ENCODE assay signal across 19 cellular contexts in the genomic region with DNA sequence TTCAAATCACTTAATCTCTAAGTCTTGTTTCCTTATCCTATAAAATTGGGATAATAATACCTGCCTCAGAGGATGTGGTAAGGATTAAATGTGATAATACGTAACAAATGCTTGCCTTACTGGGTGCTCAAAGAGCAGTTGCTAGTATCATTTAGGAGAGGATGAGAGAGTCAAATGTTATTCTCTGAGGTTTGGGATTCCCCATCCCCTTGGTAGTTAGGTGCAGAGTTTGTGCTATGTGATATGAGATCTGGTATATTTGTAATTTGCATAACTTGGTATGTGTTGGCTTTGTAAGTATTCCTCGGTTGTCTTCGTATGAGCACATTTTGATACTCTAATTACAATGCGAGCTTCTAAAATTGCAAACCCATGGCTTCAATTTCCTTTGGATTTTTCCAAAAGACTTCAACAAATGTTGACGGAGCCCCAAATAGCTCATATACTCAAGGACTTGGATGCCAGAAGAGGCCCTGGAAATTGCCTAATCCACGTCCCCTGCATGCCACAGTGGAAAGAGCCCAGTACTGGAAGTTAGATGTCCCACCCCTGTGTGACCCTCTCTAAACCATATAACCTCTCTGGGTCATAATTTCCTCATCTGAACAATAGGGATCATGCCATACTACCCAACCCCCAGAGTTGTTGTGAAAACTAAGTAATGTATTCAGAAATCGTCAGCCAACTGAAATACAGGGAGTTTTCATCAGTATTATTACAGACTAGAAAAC.
DNase-seq lines count a peak whose midpoint lies in the region; ATAC-seq and TF ChIP-seq lines count a peak whose summit lies in the region.
"Had no signal": no experiment of that assay in that cellular context is flagged by ENCODE, and none has a peak within 500 bp of the region (broad histone marks: within the 10 kb centered on the region; RNA-seq: fewer than 3 reads in every experiment).

No MANE protein-coding gene starts in this region.

- CTCF ChIA-PET in OCI-LY7 (lab: Charles Lee; ENCODE audit: unreplicated experiment): no interaction called here

- DNase-seq in sciatic nerve (ENCODE audit: low spot score) (no peak), NCI-H2196 treated with DMSO at 0.1 percent for 48 hours (lab: John Stamatoyannopoulos, UW; ENCODE audit: unreplicated experiment) (no peak), OCI-LY7 (ENCODE audit: low spot score) (no peak)
- no peak for DNase-seq in activated CD4-positive, alpha-beta T cell treated with anti-CD3 and anti-CD28 coated beads, Interleukin-2, amount 50 U/mL, for 1 hour
- DNase-seq: activated CD4-positive, alpha-beta T cell treated with anti-CD3 and anti-CD28 coated beads, Interleukin-2, amount 50 U/mL, for 48 hours; activated gamma-delta T cell treated with Interleukin-2 at 50 U/mL for 16 hours; EL; mucosa of descending colon; NCI-H1092; NCI-H345; PC-3; stimulated activated CD4-positive, alpha-beta T cell treated with anti-CD3 and anti-CD28 coated beads, Interleukin-4, amount 100 ng/mL, for 4 hours; T-helper 2 cell had no signal

- no peaks in the 10 kb centered on the region for H3K36me3 ChIP-seq in OCI-LY7 (ENCODE audit: insufficient read depth, low read length)
- H3K36me3 ChIP-seq: BLaER1 had no signal

- no peaks in the 10 kb centered on the region for H3K4me1 ChIP-seq in OCI-LY7 (ENCODE audit: insufficient read depth, low read length, poor library complexity, severe bottlenecking)
- H3K4me1 ChIP-seq: BLaER1, psoas muscle had no signal

- TF ChIP-seq CTCF in OCI-LY7 (conservative IDR thresholded peaks at IDR 0.05; ENCODE audit: low read length): no peak

- H3K9me3 ChIP-seq in OCI-LY7 (ENCODE audit: low read length): no peaks in the 10 kb centered on the region
- H3K9me3 ChIP-seq: BLaER1, mucosa of descending colon, psoas muscle had no signal

- intact Hi-C loops in sciatic nerve (cut with DNase I): no loop called here
- intact Hi-C loops in OCI-LY7 (cut with micrococcal nuclease; ENCODE audit: unreplicated experiment): no loop called here

- no peak overlapping the region for H3K4me3 ChIP-seq in OCI-LY7 (ENCODE audit: low read depth, low read length, poor library complexity, severe bottlenecking)
- H3K4me3 ChIP-seq: BLaER1, mucosa of descending colon, psoas muscle had no signal

- POLR2A ChIA-PET in OCI-LY7 (lab: Charles Lee): no interaction called here

- no peak overlapping the region for H3K4me2 ChIP-seq in OCI-LY7 (ENCODE audit: low read length)
- H3K4me2 ChIP-seq: BLaER1 had no signal

- H3K27ac ChIP-seq in OCI-LY7 (ENCODE audit: low read depth, low read length, poor library complexity, severe bottlenecking): no peak overlapping the region
- H3K27ac ChIP-seq: BLaER1, psoas muscle had no signal

- H3K9me2 ChIP-seq in OCI-LY7 (ENCODE audit: insufficient read depth, low read length): no peaks in the 10 kb centered on the region

- no peaks in the 10 kb centered on the region for H4K20me1 ChIP-seq in OCI-LY7 (ENCODE audit: insufficient read depth, low read length)
- H4K20me1 ChIP-seq: BLaER1 had no signal

- H3K79me2 ChIP-seq in OCI-LY7 (ENCODE audit: insufficient read depth, low read depth, low read length): no peaks in the 10 kb centered on the region

- no TSS peak for BruUV-seq in OCI-LY7 (replicated peaks; lab: Mats Ljungman, UMichigan)

- ATAC-seq in GM18519 (IDR thresholded peaks at IDR 0.05; ENCODE audit: low FRiP score, unreplicated experiment) (peak; percentile 67), HG02610 (IDR thresholded peaks at IDR 0.05; ENCODE audit: unreplicated experiment) (peak; percentile 64), esophagus mucosa (peak; percentile 42), sciatic nerve (peak; percentile 91), GM21723 (IDR thresholded peaks at IDR 0.05; ENCODE audit: unreplicated experiment) (no peak)
- ATAC-seq: mucosa of descending colon, PC-3, psoas muscle had no signal

- H2AFZ ChIP-seq in OCI-LY7 (ENCODE audit: low read length): no peak overlapping the region
